In the genomic region with DNA sequence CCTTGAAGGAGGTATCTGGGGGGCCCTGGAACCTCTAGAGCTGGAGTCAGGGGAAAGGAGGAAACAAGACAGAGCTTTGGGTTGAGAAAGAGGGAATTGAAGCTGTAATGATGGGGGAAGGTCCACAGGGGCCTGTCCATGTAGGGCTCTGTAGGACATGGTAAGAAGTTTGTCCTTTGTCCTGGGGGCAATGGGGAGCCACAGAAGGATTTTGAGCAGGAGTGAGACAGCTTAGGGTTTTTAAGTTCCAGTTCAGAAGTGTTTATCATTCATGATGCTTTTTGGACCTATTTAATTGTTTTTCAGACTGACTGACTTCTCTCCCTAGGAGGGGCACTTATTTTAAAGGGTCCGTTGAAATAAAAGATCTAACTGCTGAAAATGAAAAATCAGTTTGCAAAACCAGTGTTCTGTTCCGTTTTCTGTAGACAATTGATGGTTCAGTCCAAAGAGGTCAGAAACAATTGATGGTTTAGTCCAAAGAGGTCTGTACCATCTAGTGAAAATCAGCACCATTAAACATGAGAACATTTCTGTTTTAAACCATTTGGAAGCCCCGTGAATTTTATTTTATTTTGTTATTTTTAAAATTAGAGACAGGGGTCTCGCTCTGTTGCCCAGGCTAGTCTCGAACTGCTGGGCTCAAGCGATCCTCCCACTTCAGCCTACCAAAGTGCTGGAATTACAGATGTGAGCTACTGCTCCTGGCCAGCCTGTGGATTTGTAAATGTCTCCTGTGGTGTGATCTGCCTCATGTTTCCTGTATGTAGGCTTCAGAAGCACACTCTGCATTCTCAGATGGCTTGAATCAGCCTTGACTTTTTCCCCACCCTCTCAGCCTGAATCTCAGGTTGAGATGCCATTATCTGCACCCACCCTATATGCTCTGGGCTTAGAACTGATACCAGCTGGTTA, we compare ENCODE assay signal across 21 cellular contexts. TPM values are rescaled to one million over a fixed set of nuclear protein-coding genes. Genes with fewer than 3 reads are reported as not detected.
A peak's percentile ranks its signal among the peaks of the same experiment; 100 is the strongest.
DNase-seq lines count a peak whose midpoint lies in the region; ATAC-seq, FAIRE-seq and TF ChIP-seq lines count a peak whose summit lies in the region.
"Had no signal": no experiment of that assay in that cellular context is flagged by ENCODE, and none has a peak within 500 bp of the region (broad histone marks: within the 10 kb centered on the region; RNA-seq: fewer than 3 reads in every experiment).

No MANE protein-coding gene starts in this region.

- peak overlapping the region; percentile 28 for H3K27ac ChIP-seq in SJCRH30
- H3K27ac ChIP-seq in dorsolateral prefrontal cortex, result peak overlapping the region in 42 of 59 donors; percentile 1 to 76 (median 52)
- peak overlapping the region in 6 of 8 donors; percentile 36 to 71 (median 57) for H3K27ac ChIP-seq in spleen
- peak overlapping the region in 1 of 10 donors; percentile 31 for H3K27ac ChIP-seq in heart right ventricle
- H3K27ac ChIP-seq in kidney (ENCODE audit: low read depth in 2 of 2, low read length in 2 of 2), result no peak overlapping the region
- H3K27ac ChIP-seq: esophagus muscularis mucosa, upper lobe of right lung had no signal

- intact Hi-C loops in dorsolateral prefrontal cortex (cut with DNase I) (no loop called here), spleen (cut with DNase I; ENCODE audit: low total_unique reads) (no loop called here), heart right ventricle (cut with DNase I) (loop anchor here in 1 of 10 donors (5.0 kb wide), 1 partner anchor 40 kb away; no protein-coding TSS in a partner anchor), kidney (cut with DNase I) (no loop called here)

- ATAC-seq in heart right ventricle (no peak), GM21786 (IDR thresholded peaks at IDR 0.05; ENCODE audit: unreplicated experiment) (no peak)
- ATAC-seq: activated CD4-positive, alpha-beta T cell treated with anti-CD3 and anti-CD28 coated beads for 36 hours; stimulated activated naive CD8-positive, alpha-beta T cell treated with anti-CD3 and anti-CD28 coated beads, Interleukin-15, amount 100 ng/mL, for 72 hours; upper lobe of right lung had no signal

- TF ChIP-seq CTCF in GM12864 (IDR thresholded peaks at IDR 0.05; ENCODE audit: low read depth, low read length, missing control alignments) (no peak), dorsolateral prefrontal cortex (IDR thresholded peaks at IDR 0.05 in 54 of 56, conservative IDR thresholded peaks at IDR 0.05 in 2 of 56; ENCODE audit: low read depth in 1 of 56, partially characterized antibody in 56 of 56) (no peak), spleen (IDR thresholded peaks at IDR 0.05 in 8 of 11, conservative IDR thresholded peaks at IDR 0.05 in 3 of 11) (no peak), heart right ventricle (IDR thresholded peaks at IDR 0.05) (no peak), kidney (IDR thresholded peaks at IDR 0.05; ENCODE audit: borderline replicate concordance, extremely low read depth, insufficient read depth) (no peak)

- H3K4me1 ChIP-seq in SJCRH30, result peaks cover 37% of the 10 kb centered on the region
- peaks cover 0 to 63% (median 34%) of the 10 kb centered on the region in 6 donors for H3K4me1 ChIP-seq in spleen
- peaks cover 0 to 47% (median 0%) of the 10 kb centered on the region in 9 donors for H3K4me1 ChIP-seq in heart right ventricle
- H3K4me1 ChIP-seq in kidney (ENCODE audit: control insufficient read depth in 1 of 2, insufficient read depth in 1 of 2, low read depth in 1 of 2, low read length in 2 of 2), result no peaks in the 10 kb centered on the region

- WGBS in spleen, 5 donors, result 84 to 94% (median 90%) methylated on average over 6 of the region's 6 CpGs
- WGBS in heart right ventricle, 2 donors, result 91 to 92% methylated on average over 6 of the region's 6 CpGs

- DNase-seq in GM12864 (ENCODE audit: low read depth) (no peak), SJCRH30 (no peak), dorsolateral prefrontal cortex (no peak), spleen (no peak), heart right ventricle (no peak), kidney (no peak)
- no peak for DNase-seq in activated CD4-positive, alpha-beta T cell treated with anti-CD3 and anti-CD28 coated beads, Interleukin-2, amount 50 U/mL, for 1 hour
- DNase-seq: activated CD4-positive, alpha-beta T cell treated with anti-CD3 and anti-CD28 coated beads for 36 hours; activated CD8-positive, alpha-beta memory T cell treated with anti-CD3 and anti-CD28 coated beads, Interleukin-2, amount 50 U/mL, for 48 hours; activated naive CD4-positive, alpha-beta T cell; C1 segment of cervical spinal cord; DMS53; NCI-H2081 treated with DMSO at 0.1 percent for 48 hours; NCI-H510A treated with DMSO at 0.1 percent for 48 hours; Right ventricle myocardium superior; stimulated activated naive CD8-positive, alpha-beta T cell treated with anti-CD3 and anti-CD28 coated beads, Interleukin-15, amount 100 ng/mL, for 72 hours; T1000; upper lobe of right lung had no signal

- no peak overlapping the region for H3K9ac ChIP-seq in kidney (ENCODE audit: low read length in 2 of 2)

- no peaks in the 10 kb centered on the region for H3K27me3 ChIP-seq in SJCRH30
- H3K27me3 ChIP-seq in dorsolateral prefrontal cortex, result no peaks in the 10 kb centered on the region
- H3K27me3 ChIP-seq in spleen (replicated peaks in 1 of 7), result no peaks in the 10 kb centered on the region
- no peaks in the 10 kb centered on the region for H3K27me3 ChIP-seq in heart right ventricle
- H3K27me3 ChIP-seq: esophagus muscularis mucosa, upper lobe of right lung had no signal

- H3K36me3 ChIP-seq in SJCRH30 (no peaks in the 10 kb centered on the region), spleen (peaks cover 0 to 22% (median 0%) of the 10 kb centered on the region in 6 donors), heart right ventricle (peaks cover 0 to 18% (median 0%) of the 10 kb centered on the region in 9 donors), kidney (ENCODE audit: control insufficient read depth in 1 of 2, insufficient read depth in 2 of 2, low read length in 2 of 2) (peaks cover 0 to 4% of the 10 kb centered on the region in 2 donors)

- no peak for TF ChIP-seq POLR2A in spleen (IDR thresholded peaks at IDR 0.05)

- H3K4me3 ChIP-seq in GM12864 (ENCODE audit: low read depth, low read length) (peak overlapping the region; percentile 17; the same call in 1 of the 2 replicates), SJCRH30 (no peak overlapping the region), dorsolateral prefrontal cortex (peak overlapping the region in 1 of 59 donors; percentile 8), spleen (no peak overlapping the region), heart right ventricle (no peak overlapping the region), kidney (ENCODE audit: low read length in 2 of 2) (no peak overlapping the region)
- H3K4me3 ChIP-seq: esophagus muscularis mucosa, upper lobe of right lung had no signal

- H3K9me3 ChIP-seq in SJCRH30 (replicated peaks), result no peaks in the 10 kb centered on the region
- no peaks in the 10 kb centered on the region for H3K9me3 ChIP-seq in spleen
- no peaks in the 10 kb centered on the region for H3K9me3 ChIP-seq in heart right ventricle
- H3K9me3 ChIP-seq in kidney (ENCODE audit: control insufficient read depth in 1 of 2, low read length in 2 of 2), result no peaks in the 10 kb centered on the region
- H3K9me3 ChIP-seq: esophagus muscularis mucosa, upper lobe of right lung had no signal

- FAIRE-seq in kidney (lab: Jason Lieb, UNC), result no peak

RNA-seq across cellular contexts. Expression of a gene that starts 8.4 kb away (rescaled TPM):
- total RNA-seq in SJCRH30 (2014; rRNA removed; shearing (Covaris generic)), result 287 and 295 TPM in 2 replicates
- total RNA-seq in dorsolateral prefrontal cortex (100 to 1,000 TPM; 322 to 718 (median 553) TPM), spleen (100 to 1,000 TPM; 187 to 589 (median 326) TPM), heart right ventricle (100 to 1,000 TPM; 136 to 238 (median 181) TPM), kidney (207 TPM)
- polyA plus RNA-seq in spleen (100 to 1,000 TPM in 1 of 3 donors, 10 to 100 TPM in 2; 61.3 to 120 (median 81.6) TPM), heart right ventricle (100 to 1,000 TPM; 116 to 148 TPM), kidney (ENCODE audit: insufficient read depth, low read depth, low replicate concordance) (175 TPM)

RNA-seq across cellular contexts. Expression of a gene that starts 8.7 kb away (rescaled TPM):
- total RNA-seq in SJCRH30 (2014; rRNA removed; shearing (Covaris generic)), result 33.7 and 35.4 TPM in 2 replicates
- total RNA-seq in dorsolateral prefrontal cortex (10 to 100 TPM; 26.8 to 54.6 (median 37.4) TPM), spleen (10 to 100 TPM; 10.2 to 21.9 (median 13.2) TPM), heart right ventricle (100 to 1,000 TPM; 138 to 227 (median 145) TPM), kidney (12.9 TPM)
- polyA plus RNA-seq in spleen (10 to 100 TPM in 1 of 3 donors, 1 to 10 TPM in 2; 8.2 to 14.7 (median 8.5) TPM), heart right ventricle (100 to 1,000 TPM; 234 to 347 TPM), kidney (ENCODE audit: insufficient read depth, low read depth, low replicate concordance) (13.0 TPM)

RNA-seq across cellular contexts. Expression of a gene that starts 33.0 kb away (rescaled TPM):
- 0.10 TPM in 1 of 2 replicates, not detected in the other for total RNA-seq in SJCRH30 (2014; rRNA removed; shearing (Covaris generic))
- under 1 TPM in 5 of 120 experiments, not detected in 115; 0.18 to 0.45 (median 0.22) TPM for total RNA-seq in dorsolateral prefrontal cortex
- under 1 TPM in 1 of 7 donors, not detected in 6; 0.19 TPM for total RNA-seq in spleen
- under 1 TPM in 1 of 3 donors, not detected in 2; 0.08 TPM for polyA plus RNA-seq in spleen
- under 1 TPM in 2 of 10 donors, not detected in 8; 0.10 to 0.15 TPM for total RNA-seq in heart right ventricle
- under 1 TPM in 1 of 2 donors, not detected in 1; 0.09 TPM for polyA plus RNA-seq in heart right ventricle
- total RNA-seq in kidney, result 0.09 TPM
- not detected for polyA plus RNA-seq in kidney (ENCODE audit: insufficient read depth, low read depth, low replicate concordance)
- total RNA-seq: kidney epithelial cell, Right ventricle myocardium superior had no signal

RNA-seq across cellular contexts. Expression of a gene that starts 56.2 kb away (rescaled TPM):
- 2.9 and 4.0 TPM in 2 replicates for total RNA-seq in SJCRH30 (2014; rRNA removed; shearing (Covaris generic))
- total RNA-seq in dorsolateral prefrontal cortex (10 to 100 TPM in 4 of 120 experiments, 1 to 10 TPM in 116; 1.7 to 19.0 (median 5.1) TPM), spleen (1 to 10 TPM; 1.7 to 3.4 (median 3.0) TPM), heart right ventricle (1 to 10 TPM; 1.7 to 3.8 (median 2.7) TPM), kidney (4.5 TPM)
- polyA plus RNA-seq in spleen (1 to 10 TPM in 1 of 3 donors, under 1 TPM in 2; 0.50 to 1.8 (median 0.56) TPM), heart right ventricle (1 to 10 TPM; 2.4 to 2.7 TPM), kidney (ENCODE audit: insufficient read depth, low read depth, low replicate concordance) (12.6 TPM)

Comparison
In these comparisons a context has a peak if more than half of its experiments do, and no peak if none do; other contexts are left out.
1. H3K27ac ChIP-seq: peak in SJCRH30 (single experiment), dorsolateral prefrontal cortex (42 of 59) and spleen (6 of 8); none in kidney (0 of 2).